In the genomic region with DNA sequence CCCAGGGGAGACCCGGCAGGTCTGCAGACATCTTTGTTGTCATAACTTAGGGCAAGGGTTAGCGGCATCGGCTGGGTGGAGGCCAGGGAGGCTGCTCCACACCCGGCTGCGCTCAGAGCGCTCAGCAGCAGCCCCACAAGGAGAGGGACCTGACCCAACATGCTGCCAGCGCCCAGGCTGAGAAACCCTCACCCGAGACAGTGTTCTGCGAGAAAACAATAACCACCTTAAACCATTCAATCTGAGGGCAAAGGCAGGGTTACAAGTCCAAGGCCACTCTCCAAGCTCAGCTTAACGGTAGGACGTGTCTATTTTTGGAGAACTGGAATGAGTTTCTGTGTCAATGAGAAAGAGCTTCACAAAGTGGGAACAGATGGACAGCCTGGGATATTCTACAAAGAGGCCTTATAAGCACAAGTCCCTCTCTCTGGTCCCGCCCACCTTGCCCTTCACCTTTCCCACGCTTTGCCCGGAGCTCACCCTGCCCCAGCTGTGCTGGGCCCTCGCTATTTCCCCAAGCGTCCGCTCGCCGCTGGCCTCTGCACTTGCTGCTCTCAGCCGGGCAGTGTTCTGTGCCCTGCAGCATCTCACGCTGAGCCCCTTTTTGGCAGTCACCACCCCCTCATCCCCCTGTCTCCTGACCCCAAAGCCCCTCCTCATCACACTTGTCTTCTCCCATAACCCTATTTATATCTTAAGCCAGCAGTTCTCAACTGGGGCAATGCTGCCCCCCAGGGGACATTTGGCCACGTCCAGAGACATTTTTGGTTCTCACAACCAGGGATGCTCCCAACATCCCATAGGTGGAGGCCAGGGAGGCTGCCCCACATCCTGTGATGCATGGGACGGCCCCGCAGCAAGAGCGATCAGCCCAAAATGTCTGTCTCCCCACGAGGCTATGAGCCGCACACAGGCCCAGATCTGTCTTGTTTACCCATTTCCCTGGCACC, we compare ENCODE assay signal across 9 cellular contexts. TPM values are rescaled to one million over a fixed set of nuclear protein-coding genes. Genes with fewer than 3 reads are reported as not detected.
DNase-seq lines count a peak whose midpoint lies in the region; ATAC-seq, FAIRE-seq and TF ChIP-seq lines count a peak whose summit lies in the region.
"Had no signal": no experiment of that assay in that cellular context is flagged by ENCODE, and none has a peak within 500 bp of the region (broad histone marks: within the 10 kb centered on the region; RNA-seq: fewer than 3 reads in every experiment).

No MANE protein-coding gene starts in this region.

- no peak for DNase-seq in HTR-8/SVneo (ENCODE audit: insufficient read length, low spot score)
- no peak for DNase-seq in effector memory CD8-positive, alpha-beta T cell
- no peak for DNase-seq in osteocyte (ENCODE audit: extremely low spot score, unreplicated experiment)
- no peak for DNase-seq in hippocampal formation (lab: John Stamatoyannopoulos, UW)
- DNase-seq: cerebellar nuclear complex, NCI-H510A, T-helper 1 cell had no signal

- H3K27ac Mint-ChIP-seq in effector memory CD8-positive, alpha-beta T cell: peak overlapping the region; percentile 13 to 84
- H3K27ac Mint-ChIP-seq in osteocyte (ENCODE audit: unreplicated experiment): no peak overlapping the region

- TF ChIP-seq CTCF in osteocyte (IDR thresholded peaks at IDR 0.05): peak; percentile 13

- H3K9me3 Mint-ChIP-seq in effector memory CD8-positive, alpha-beta T cell: no peaks in the 10 kb centered on the region
- no peaks in the 10 kb centered on the region for H3K9me3 Mint-ChIP-seq in osteocyte (ENCODE audit: unreplicated experiment)

- H3K4me3 Mint-ChIP-seq in effector memory CD8-positive, alpha-beta T cell: no peak overlapping the region
- no peak overlapping the region for H3K4me3 Mint-ChIP-seq in osteocyte (ENCODE audit: unreplicated experiment)

- peak; percentile 26 for FAIRE-seq in HTR-8/SVneo (lab: Jason Lieb, UNC)

- no peak for ATAC-seq in effector memory CD8-positive, alpha-beta T cell (replicated peaks)
- no peak for ATAC-seq in HG03342 (IDR thresholded peaks at IDR 0.05; ENCODE audit: unreplicated experiment)
- ATAC-seq in HG03520 (IDR thresholded peaks at IDR 0.05; ENCODE audit: unreplicated experiment): no peak

- peaks cover 30% of the 10 kb centered on the region for H3K36me3 Mint-ChIP-seq in effector memory CD8-positive, alpha-beta T cell (ENCODE audit: insufficient read depth)
- peaks cover 23% of the 10 kb centered on the region for H3K36me3 Mint-ChIP-seq in osteocyte (ENCODE audit: unreplicated experiment)

- H3K4me1 Mint-ChIP-seq in effector memory CD8-positive, alpha-beta T cell (ENCODE audit: low read depth in 2 of 2): peaks cover 0 to 4% of the 10 kb centered on the region in 2 donors
- H3K4me1 Mint-ChIP-seq in osteocyte (ENCODE audit: unreplicated experiment): peaks cover 2% of the 10 kb centered on the region

- H3K27me3 Mint-ChIP-seq in effector memory CD8-positive, alpha-beta T cell: no peaks in the 10 kb centered on the region
- H3K27me3 Mint-ChIP-seq in osteocyte (ENCODE audit: unreplicated experiment): no peaks in the 10 kb centered on the region

RNA-seq across cellular contexts. Expression of a gene that starts 17.6 kb away (rescaled TPM):
- total RNA-seq in osteocyte: 123 and 135 TPM in 2 replicates

RNA-seq across cellular contexts. Expression of a gene that starts 24.2 kb away (rescaled TPM):
- 4.5 and 7.0 TPM in 2 replicates for total RNA-seq in osteocyte

RNA-seq across cellular contexts. Expression of a gene that starts 36.9 kb away (rescaled TPM):
- total RNA-seq in osteocyte: 13.0 and 15.1 TPM in 2 replicates

RNA-seq across cellular contexts. Expression of a gene that starts 49.2 kb away (rescaled TPM):
- not detected in 2 replicates for total RNA-seq in osteocyte

RNA-seq across cellular contexts. Expression of a gene that starts 57.7 kb away (rescaled TPM):
- total RNA-seq in osteocyte: 0.57 TPM in 1 of 2 replicates, not detected in the other
